ENCODE assay signal across 22 cellular contexts in the genomic region with DNA sequence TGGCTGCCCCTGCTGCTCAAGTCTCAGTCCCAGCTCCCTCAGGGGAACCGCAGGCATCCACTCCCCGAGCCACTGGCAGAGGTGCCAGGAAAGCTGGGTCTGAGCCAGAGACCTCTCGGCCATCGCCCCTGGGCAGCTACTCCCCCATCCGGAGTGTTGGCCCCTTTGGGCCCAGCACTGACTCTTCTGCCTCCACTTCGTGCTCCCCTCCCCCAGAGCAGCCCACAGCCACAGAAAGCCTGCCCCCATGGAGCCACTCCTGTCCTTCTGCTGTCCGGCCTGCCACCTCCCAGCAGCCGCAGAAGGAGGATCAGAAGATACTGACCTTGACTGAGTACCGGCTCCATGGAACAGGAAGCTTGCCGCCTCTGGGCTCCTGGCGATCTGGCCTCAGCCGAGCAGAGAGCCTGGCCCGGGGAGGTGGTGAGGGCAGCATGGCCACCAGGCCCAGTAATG. TPM values are rescaled to one million over a fixed set of nuclear protein-coding genes. Genes with fewer than 3 reads are reported as not detected.
DNase-seq lines count a peak whose midpoint lies in the region; ATAC-seq, FAIRE-seq and TF ChIP-seq lines count a peak whose summit lies in the region.
"Had no signal": no experiment of that assay in that cellular context is flagged by ENCODE, and none has a peak within 500 bp of the region (broad histone marks: within the 10 kb centered on the region; RNA-seq: fewer than 3 reads in every experiment).

No MANE protein-coding gene starts in this region.

- no peak for TF ChIP-seq CTCF in esophagus muscularis mucosa (IDR thresholded peaks at IDR 0.05)
- TF ChIP-seq CTCF in psoas muscle (IDR thresholded peaks at IDR 0.05): no peak
- no peak for TF ChIP-seq CTCF in D721Med (IDR thresholded peaks at IDR 0.05; ENCODE audit: insufficient read depth, missing control alignments)

- H3K27ac Mint-ChIP-seq in stimulated activated naive CD8-positive, alpha-beta T cell treated with anti-CD3 and anti-CD28 coated beads, Interleukin-15, amount 100 ng/mL, for 72 hours: peak overlapping the region; percentile 45 to 46
- no peak overlapping the region for H3K27ac Mint-ChIP-seq in activated T-cell treated with anti-CD3 and anti-CD28 coated beads, Interleukin-2, amount 50 U/mL, for 72 hours

- DNase-seq in stimulated activated naive CD8-positive, alpha-beta T cell treated with anti-CD3 and anti-CD28 coated beads, Interleukin-15, amount 100 ng/mL, for 72 hours: no peak
- DNase-seq in stimulated activated naive CD8-positive, alpha-beta T cell treated with anti-CD3 and anti-CD28 coated beads, Interleukin-15, Interleukin-2, amounts not matched to agents 100 U/mL and 50 U/mL, for 24 hours: no peak
- DNase-seq in esophagus muscularis mucosa (ENCODE audit: extremely low spot score): no peak
- no peak for DNase-seq in psoas muscle
- no peak for DNase-seq in medulla oblongata (ENCODE audit: extremely low spot score)
- DNase-seq in NCI-H1417 (lab: John Stamatoyannopoulos, UW): no peak
- no peak for DNase-seq in activated T-cell treated with anti-CD3 and anti-CD28 coated beads, Interleukin-2, amount 50 U/mL, for 72 hours
- DNase-seq in D721Med (ENCODE audit: insufficient read length, low spot score): no peak
- DNase-seq: AML-193, DMS53, GDM1, GOT3, NCI-H1105 treated with DMSO at 0.1 percent for 48 hours, NCI-H187, NCI-H2107, NCI-H446 treated with DMSO at 0.1 percent for 48 hours, NCI-H526 treated with DMSO at 0.1 percent for 48 hours, Right ventricle myocardium superior had no signal

- H3K9me3 Mint-ChIP-seq in stimulated activated naive CD8-positive, alpha-beta T cell treated with anti-CD3 and anti-CD28 coated beads, Interleukin-15, amount 100 ng/mL, for 72 hours: no peaks in the 10 kb centered on the region
- no peaks in the 10 kb centered on the region for H3K9me3 Mint-ChIP-seq in activated T-cell treated with anti-CD3 and anti-CD28 coated beads, Interleukin-2, amount 50 U/mL, for 72 hours

- intact Hi-C loops in esophagus muscularis mucosa (cut with DNase I): loop anchor here (2.0 kb wide), 1 partner anchor 66 kb away; no protein-coding TSS in a partner anchor
- intact Hi-C loops in psoas muscle (cut with DNase I): loop anchor here in 1 of 2 donors (5.0 kb wide), 1 partner anchor 33 kb away; no protein-coding TSS in a partner anchor

- peaks cover 50 to 66% (median 56%) of the 10 kb centered on the region in 4 donors for H3K36me3 ChIP-seq in esophagus muscularis mucosa
- H3K36me3 ChIP-seq in psoas muscle (ENCODE audit: insufficient read depth in 1 of 2, low read depth in 1 of 2): peaks cover 9 to 57% of the 10 kb centered on the region in 2 donors

- 94% methylated on average over 7 of the region's 13 CpGs for WGBS in esophagus muscularis mucosa
- 58 to 77% (median 64%) methylated on average over 13 of the region's 13 CpGs for WGBS in psoas muscle, 3 donors

- H3K4me1 ChIP-seq in esophagus muscularis mucosa (peaks cover 17 to 42% (median 38%) of the 10 kb centered on the region in 4 donors), psoas muscle (peaks cover 68% of the 10 kb centered on the region)

- no peak overlapping the region for H3K4me3 Mint-ChIP-seq in stimulated activated naive CD8-positive, alpha-beta T cell treated with anti-CD3 and anti-CD28 coated beads, Interleukin-15, amount 100 ng/mL, for 72 hours
- H3K4me3 Mint-ChIP-seq in activated T-cell treated with anti-CD3 and anti-CD28 coated beads, Interleukin-2, amount 50 U/mL, for 72 hours: no peak overlapping the region

- TF ChIP-seq EP300 in esophagus muscularis mucosa (IDR thresholded peaks at IDR 0.05): no peak

- H3K27ac ChIP-seq in esophagus muscularis mucosa (replicated peaks in 1 of 4): peak overlapping the region; percentile 20 to 81 (median 58)
- peak overlapping the region; percentile 90 for H3K27ac ChIP-seq in psoas muscle
- H3K27ac ChIP-seq: C4-2B, KMS-11 had no signal

- no peak for FAIRE-seq in D721Med (lab: Jason Lieb, UNC)
- FAIRE-seq: HTR-8/SVneo had no signal

- H3K27me3 ChIP-seq in esophagus muscularis mucosa: no peaks in the 10 kb centered on the region
- H3K27me3 ChIP-seq in psoas muscle (ENCODE audit: insufficient read depth in 3 of 3, low read length in 2 of 3): no peaks in the 10 kb centered on the region

- no peaks in the 10 kb centered on the region for H3K9me3 ChIP-seq in esophagus muscularis mucosa
- no peaks in the 10 kb centered on the region for H3K9me3 ChIP-seq in psoas muscle

- no peaks in the 10 kb centered on the region for H3K4me1 Mint-ChIP-seq in stimulated activated naive CD8-positive, alpha-beta T cell treated with anti-CD3 and anti-CD28 coated beads, Interleukin-15, amount 100 ng/mL, for 72 hours
- H3K4me1 Mint-ChIP-seq in activated T-cell treated with anti-CD3 and anti-CD28 coated beads, Interleukin-2, amount 50 U/mL, for 72 hours (ENCODE audit: low read depth): no peaks in the 10 kb centered on the region

- H3K36me3 Mint-ChIP-seq in activated T-cell treated with anti-CD3 and anti-CD28 coated beads, Interleukin-2, amount 50 U/mL, for 72 hours (ENCODE audit: insufficient read depth in 2 of 2): no peaks in the 10 kb centered on the region

- no peak for TF ChIP-seq POLR2A in esophagus muscularis mucosa (IDR thresholded peaks at IDR 0.05; ENCODE audit: low read depth)

- H3K4me3 ChIP-seq in esophagus muscularis mucosa: no peak overlapping the region
- no peak overlapping the region for H3K4me3 ChIP-seq in psoas muscle

- ATAC-seq in stimulated activated naive CD8-positive, alpha-beta T cell treated with anti-CD3 and anti-CD28 coated beads, Interleukin-15, amount 100 ng/mL, for 72 hours: no peak
- ATAC-seq in stimulated activated naive CD8-positive, alpha-beta T cell treated with anti-CD3 and anti-CD28 coated beads, Interleukin-15, Interleukin-2, amounts not matched to agents 100 U/mL and 50 U/mL, for 24 hours: no peak
- no peak for ATAC-seq in psoas muscle
- ATAC-seq in activated T-cell treated with anti-CD3 and anti-CD28 coated beads, Interleukin-2, amount 50 U/mL, for 72 hours (replicated peaks in 1 of 2): no peak
- ATAC-seq: HCT116 had no signal

- H3K27me3 Mint-ChIP-seq in stimulated activated naive CD8-positive, alpha-beta T cell treated with anti-CD3 and anti-CD28 coated beads, Interleukin-15, amount 100 ng/mL, for 72 hours: no peaks in the 10 kb centered on the region
- H3K27me3 Mint-ChIP-seq in activated T-cell treated with anti-CD3 and anti-CD28 coated beads, Interleukin-2, amount 50 U/mL, for 72 hours (ENCODE audit: low read depth): no peaks in the 10 kb centered on the region

RNA-seq across cellular contexts. Expression of gene TESK1, which starts 49.8 kb away (rescaled TPM):
- 10 to 100 TPM; 48.2 to 80.6 (median 63.4) TPM for total RNA-seq in esophagus muscularis mucosa
- total RNA-seq in psoas muscle: 10 to 100 TPM; 44.4 to 81.0 (median 56.8) TPM
- polyA plus RNA-seq in psoas muscle: 10 to 100 TPM; 59.4 to 73.6 (median 70.7) TPM
- 10 to 100 TPM; 39.9 to 45.5 TPM for total RNA-seq in activated T-cell treated with anti-CD3 and anti-CD28 coated beads, Interleukin-2, amount 50 U/mL, for 72 hours
